ENCODE assay signal across 1 cellular context in genomic region chr4:93299116-93299515, GRCh38.
TF ChIP-seq lines count a peak whose summit lies in the region.

No MANE protein-coding gene starts in this region.

TF ChIP-seq in GM23338, 12 proteins besides CTCF, POLR2A, EP300 and RAD21 (continued from another document):
- TF ChIP-seq, protein P1, sequence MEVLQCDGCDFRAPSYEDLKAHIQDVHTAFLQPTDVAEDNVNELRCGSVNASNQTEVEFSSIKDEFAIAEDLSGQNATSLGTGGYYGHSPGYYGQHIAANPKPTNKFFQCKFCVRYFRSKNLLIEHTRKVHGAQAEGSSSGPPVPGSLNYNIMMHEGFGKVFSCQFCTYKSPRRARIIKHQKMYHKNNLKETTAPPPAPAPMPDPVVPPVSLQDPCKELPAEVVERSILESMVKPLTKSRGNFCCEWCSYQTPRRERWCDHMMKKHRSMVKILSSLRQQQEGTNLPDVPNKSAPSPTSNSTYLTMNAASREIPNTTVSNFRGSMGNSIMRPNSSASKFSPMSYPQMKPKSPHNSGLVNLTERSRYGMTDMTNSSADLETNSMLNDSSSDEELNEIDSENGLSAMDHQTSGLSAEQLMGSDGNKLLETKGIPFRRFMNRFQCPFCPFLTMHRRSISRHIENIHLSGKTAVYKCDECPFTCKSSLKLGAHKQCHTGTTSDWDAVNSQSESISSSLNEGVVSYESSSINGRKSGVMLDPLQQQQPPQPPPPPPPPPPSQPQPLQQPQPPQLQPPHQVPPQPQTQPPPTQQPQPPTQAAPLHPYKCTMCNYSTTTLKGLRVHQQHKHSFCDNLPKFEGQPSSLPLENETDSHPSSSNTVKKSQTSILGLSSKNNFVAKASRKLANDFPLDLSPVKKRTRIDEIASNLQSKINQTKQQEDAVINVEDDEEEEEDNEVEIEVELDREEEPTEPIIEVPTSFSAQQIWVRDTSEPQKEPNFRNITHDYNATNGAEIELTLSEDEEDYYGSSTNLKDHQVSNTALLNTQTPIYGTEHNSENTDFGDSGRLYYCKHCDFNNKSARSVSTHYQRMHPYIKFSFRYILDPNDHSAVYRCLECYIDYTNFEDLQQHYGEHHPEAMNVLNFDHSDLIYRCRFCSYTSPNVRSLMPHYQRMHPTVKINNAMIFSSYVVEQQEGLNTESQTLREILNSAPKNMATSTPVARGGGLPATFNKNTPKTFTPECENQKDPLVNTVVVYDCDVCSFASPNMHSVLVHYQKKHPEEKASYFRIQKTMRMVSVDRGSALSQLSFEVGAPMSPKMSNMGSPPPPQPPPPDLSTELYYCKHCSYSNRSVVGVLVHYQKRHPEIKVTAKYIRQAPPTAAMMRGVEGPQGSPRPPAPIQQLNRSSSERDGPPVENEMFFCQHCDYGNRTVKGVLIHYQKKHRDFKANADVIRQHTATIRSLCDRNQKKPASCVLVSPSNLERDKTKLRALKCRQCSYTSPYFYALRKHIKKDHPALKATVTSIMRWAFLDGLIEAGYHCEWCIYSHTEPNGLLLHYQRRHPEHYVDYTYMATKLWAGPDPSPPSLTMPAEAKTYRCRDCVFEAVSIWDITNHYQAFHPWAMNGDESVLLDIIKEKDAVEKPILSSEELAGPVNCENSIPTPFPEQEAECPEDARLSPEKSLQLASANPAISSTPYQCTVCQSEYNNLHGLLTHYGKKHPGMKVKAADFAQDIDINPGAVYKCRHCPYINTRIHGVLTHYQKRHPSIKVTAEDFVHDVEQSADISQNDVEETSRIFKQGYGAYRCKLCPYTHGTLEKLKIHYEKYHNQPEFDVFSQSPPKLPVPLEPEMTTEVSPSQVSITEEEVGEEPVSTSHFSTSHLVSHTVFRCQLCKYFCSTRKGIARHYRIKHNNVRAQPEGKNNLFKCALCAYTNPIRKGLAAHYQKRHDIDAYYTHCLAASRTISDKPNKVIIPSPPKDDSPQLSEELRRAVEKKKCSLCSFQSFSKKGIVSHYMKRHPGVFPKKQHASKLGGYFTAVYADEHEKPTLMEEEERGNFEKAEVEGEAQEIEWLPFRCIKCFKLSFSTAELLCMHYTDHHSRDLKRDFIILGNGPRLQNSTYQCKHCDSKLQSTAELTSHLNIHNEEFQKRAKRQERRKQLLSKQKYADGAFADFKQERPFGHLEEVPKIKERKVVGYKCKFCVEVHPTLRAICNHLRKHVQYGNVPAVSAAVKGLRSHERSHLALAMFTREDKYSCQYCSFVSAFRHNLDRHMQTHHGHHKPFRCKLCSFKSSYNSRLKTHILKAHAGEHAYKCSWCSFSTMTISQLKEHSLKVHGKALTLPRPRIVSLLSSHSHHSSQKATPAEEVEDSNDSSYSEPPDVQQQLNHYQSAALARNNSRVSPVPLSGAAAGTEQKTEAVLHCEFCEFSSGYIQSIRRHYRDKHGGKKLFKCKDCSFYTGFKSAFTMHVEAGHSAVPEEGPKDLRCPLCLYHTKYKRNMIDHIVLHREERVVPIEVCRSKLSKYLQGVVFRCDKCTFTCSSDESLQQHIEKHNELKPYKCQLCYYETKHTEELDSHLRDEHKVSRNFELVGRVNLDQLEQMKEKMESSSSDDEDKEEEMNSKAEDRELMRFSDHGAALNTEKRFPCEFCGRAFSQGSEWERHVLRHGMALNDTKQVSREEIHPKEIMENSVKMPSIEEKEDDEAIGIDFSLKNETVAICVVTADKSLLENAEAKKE (CRISPR knock-in tag; IDR thresholded peaks at IDR 0.05), result no peak
- no peak for TF ChIP-seq POLR2AphosphoS5 (IDR thresholded peaks at IDR 0.05; ENCODE audit: low read depth)
